In the genomic region with DNA sequence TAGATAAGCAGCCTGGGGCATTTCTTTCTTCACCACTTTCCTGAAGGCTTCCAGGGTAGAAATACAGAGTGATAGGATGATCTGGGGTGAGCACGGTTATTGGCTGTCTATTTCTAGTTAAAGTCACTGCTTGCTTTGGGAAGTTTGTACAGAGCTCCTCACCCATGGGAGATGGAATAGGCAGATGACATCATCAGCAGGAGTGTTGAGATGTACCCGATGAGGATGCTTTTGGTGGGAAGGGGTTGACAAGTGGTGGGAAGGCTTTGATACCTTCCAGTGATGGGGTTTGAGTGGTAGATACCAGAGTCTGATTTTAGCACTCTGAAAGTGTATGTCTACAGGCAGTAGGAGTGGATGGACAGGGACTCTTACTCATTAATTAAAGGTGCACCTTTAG, we compare ENCODE assay signal across 23 cellular contexts.
DNase-seq lines count a peak whose midpoint lies in the region; ATAC-seq, FAIRE-seq and TF ChIP-seq lines count a peak whose summit lies in the region.
"Had no signal": no experiment of that assay in that cellular context is flagged by ENCODE, and none has a peak within 500 bp of the region (broad histone marks: within the 10 kb centered on the region; RNA-seq: fewer than 3 reads in every experiment).

No MANE protein-coding gene starts in this region.

- no peak overlapping the region for H4K8ac ChIP-seq in H1 (ENCODE audit: extremely low read depth, insufficient read depth, low read length)

- H3K36me3 ChIP-seq in HepG2 (replicated peaks in 1 of 2; ENCODE audit: control insufficient read depth in 1 of 2, insufficient read depth in 2 of 2, low read length in 2 of 2) (no peaks in the 10 kb centered on the region), right lobe of liver (no peaks in the 10 kb centered on the region), H1 (ENCODE audit: control insufficient read depth in 2 of 4, insufficient read depth in 4 of 4, low read length in 3 of 4) (no peaks in the 10 kb centered on the region), keratinocyte (ENCODE audit: control insufficient read depth in 2 of 2, extremely low read depth in 1 of 2, insufficient read depth in 2 of 2, low read length in 2 of 2) (no peaks in the 10 kb centered on the region), MM.1S (replicated peaks; ENCODE audit: insufficient read depth, low read length) (no peaks in the 10 kb centered on the region)
- H3K36me3 ChIP-seq: BE2C; BLaER1 treated with 17β-estradiol and CSF1 and Interleukin-3, amounts not matched to agents 10 nM and 100 nM had no signal

- no peaks in the 10 kb centered on the region for H3K23me2 ChIP-seq in H1 (ENCODE audit: low read depth, low read length)

- H2BK20ac ChIP-seq in H1 (ENCODE audit: low read length) = no peak overlapping the region

- H3F3A ChIP-seq in MM.1S (ENCODE audit: insufficient read depth, low read length) = no peaks in the 10 kb centered on the region

- no peaks in the 10 kb centered on the region for H3K79me1 ChIP-seq in H1 (ENCODE audit: low read depth, low read length)

- H3K36me3 Mint-ChIP-seq in activated T-helper 2 cell treated with anti-CD3 and anti-CD28 coated beads, Interferon-gamma antibody, Interleukin-2, Interleukin-4, amounts not matched to agents 10 μg/mL and 5 μg/mL and 100 μg/mL, durations not matched to agents 14 hours and 24 hours and 36 hours (ENCODE audit: low read depth) = no peaks in the 10 kb centered on the region
- H3K36me3 Mint-ChIP-seq: CD14-positive monocyte; CD8-positive, alpha-beta memory T cell had no signal

- no peak for TF ChIP-seq RAD21 in HepG2 (CRISPR knock-in tag; IDR thresholded peaks at IDR 0.05)
- no peak for TF ChIP-seq RAD21 in H1 (IDR thresholded peaks at IDR 0.05 in 1 of 2, conservative IDR thresholded peaks at IDR 0.05 in 1 of 2; ENCODE audit: low read depth in 2 of 2, low read length in 2 of 2)

- no peak overlapping the region for H3K27ac Mint-ChIP-seq in activated T-helper 2 cell treated with anti-CD3 and anti-CD28 coated beads, Interferon-gamma antibody, Interleukin-2, Interleukin-4, amounts not matched to agents 10 μg/mL and 5 μg/mL and 100 μg/mL, durations not matched to agents 14 hours and 24 hours and 36 hours
- H3K27ac Mint-ChIP-seq: CD14-positive monocyte; CD4-positive, alpha-beta T cell had no signal

- no peak overlapping the region for H3K4me2 ChIP-seq in HepG2 (ENCODE audit: low read depth, low read length)
- no peak overlapping the region for H3K4me2 ChIP-seq in H1 (ENCODE audit: insufficient read depth in 1 of 2, low read depth in 2 of 2, low read length in 2 of 2)
- H3K4me2 ChIP-seq in keratinocyte (ENCODE audit: control insufficient read depth, extremely low read depth, insufficient read depth, low read depth, low read length) = peak overlapping the region; percentile 36
- no peak overlapping the region for H3K4me2 ChIP-seq in MM.1S (ENCODE audit: low read depth, low read length)
- H3K4me2 ChIP-seq: A549; BLaER1 treated with 17β-estradiol and CSF1 and Interleukin-3, amounts not matched to agents 10 nM and 100 nM had no signal

- H3K4me1 ChIP-seq in HepG2 (ENCODE audit: insufficient read depth, low read length) = no peaks in the 10 kb centered on the region
- H3K4me1 ChIP-seq in right lobe of liver = no peaks in the 10 kb centered on the region
- peaks cover 0 to 3% (median 0%) of the 10 kb centered on the region in 4 experiments; a peak in 1 of 7 replicates for H3K4me1 ChIP-seq in H1 (replicated peaks in 1 of 4; ENCODE audit: control insufficient read depth in 3 of 4, insufficient read depth in 4 of 4, low read length in 3 of 4)
- peaks cover 44% of the 10 kb centered on the region for H3K4me1 ChIP-seq in keratinocyte (ENCODE audit: control insufficient read depth, extremely low read depth, insufficient read depth, low read length)
- no peaks in the 10 kb centered on the region for H3K4me1 ChIP-seq in MM.1S (ENCODE audit: low read length)
- H3K4me1 ChIP-seq: A549; BE2C; BLaER1 treated with 17β-estradiol and CSF1 and Interleukin-3, amounts not matched to agents 10 nM and 100 nM had no signal

- H3K79me2 ChIP-seq in HepG2 (ENCODE audit: insufficient read depth, low read length) (no peaks in the 10 kb centered on the region), H1 (ENCODE audit: control insufficient read depth in 1 of 2, insufficient read depth in 2 of 2, low read length in 2 of 2) (no peaks in the 10 kb centered on the region), keratinocyte (ENCODE audit: control insufficient read depth, insufficient read depth, low read length) (no peaks in the 10 kb centered on the region), MM.1S (ENCODE audit: low read length) (no peaks in the 10 kb centered on the region)

- H3K27me3 ChIP-seq in HepG2 (ENCODE audit: control insufficient read depth in 1 of 2, insufficient read depth in 2 of 2, low read length in 2 of 2) = no peaks in the 10 kb centered on the region; a peak in 1 of 5 replicates
- H3K27me3 ChIP-seq in right lobe of liver = no peaks in the 10 kb centered on the region
- no peaks in the 10 kb centered on the region for H3K27me3 ChIP-seq in H1 (replicated peaks in 1 of 4; ENCODE audit: control insufficient read depth in 3 of 4, extremely low read depth in 1 of 4, insufficient read depth in 3 of 4, low read length in 3 of 4)
- no peaks in the 10 kb centered on the region for H3K27me3 ChIP-seq in keratinocyte (ENCODE audit: control insufficient read depth, extremely low read depth, insufficient read depth, low read length)
- no peaks in the 10 kb centered on the region for H3K27me3 ChIP-seq in MM.1S (replicated peaks; ENCODE audit: insufficient read depth, low read length)
- H3K27me3 ChIP-seq: BE2C; BLaER1 treated with 17β-estradiol and CSF1 and Interleukin-3, amounts not matched to agents 10 nM and 100 nM had no signal

- no peaks in the 10 kb centered on the region for H3K9me2 ChIP-seq in MM.1S (replicated peaks; ENCODE audit: insufficient read depth, low read length)

- no peak overlapping the region for H3K18ac ChIP-seq in H1 (ENCODE audit: extremely low read depth, low read length)

- no peak overlapping the region for H4K91ac ChIP-seq in H1 (replicated peaks; ENCODE audit: insufficient read length, low read length)

- no peak overlapping the region for H2AFZ ChIP-seq in HepG2 (ENCODE audit: low read length)
- H2AFZ ChIP-seq in H1 (ENCODE audit: low read length) = 0 out of 2 replicates have a peak overlapping the region, but pooled peaks have one; percentile 16
- H2AFZ ChIP-seq in keratinocyte (ENCODE audit: control insufficient read depth, low read length) = peak overlapping the region; percentile 57
- no peak overlapping the region for H2AFZ ChIP-seq in MM.1S (ENCODE audit: low read length)

- no peak overlapping the region for H3K23ac ChIP-seq in H1 (ENCODE audit: insufficient read length)

- H2BK15ac ChIP-seq in H1 (ENCODE audit: low read length) = no peak overlapping the region

- H4K20me1 ChIP-seq in HepG2 (ENCODE audit: insufficient read depth, low read length) = no peaks in the 10 kb centered on the region
- no peaks in the 10 kb centered on the region for H4K20me1 ChIP-seq in H1 (replicated peaks in 1 of 2; ENCODE audit: control insufficient read depth in 1 of 2, insufficient read depth in 2 of 2, low read length in 2 of 2)
- no peaks in the 10 kb centered on the region for H4K20me1 ChIP-seq in keratinocyte (ENCODE audit: control insufficient read depth, extremely low read depth, insufficient read depth, low read length)
- H4K20me1 ChIP-seq in MM.1S (ENCODE audit: insufficient read depth, low read length) = no peaks in the 10 kb centered on the region
- H4K20me1 ChIP-seq: BLaER1 treated with 17β-estradiol and CSF1 and Interleukin-3, amounts not matched to agents 10 nM and 100 nM had no signal

- H4K5ac ChIP-seq in H1 (ENCODE audit: insufficient read length, low read depth, low read length) = no peak overlapping the region

- H3K4ac ChIP-seq in H1 (replicated peaks; ENCODE audit: insufficient read length, low read depth, low read length) = no peak overlapping the region

- H3K9me3 ChIP-seq in HepG2 (ENCODE audit: low read length) = no peaks in the 10 kb centered on the region
- no peaks in the 10 kb centered on the region for H3K9me3 ChIP-seq in right lobe of liver
- H3K9me3 ChIP-seq in H1 (ENCODE audit: insufficient read depth in 2 of 2, low read depth in 1 of 2, low read length in 1 of 2) = no peaks in the 10 kb centered on the region
- no peaks in the 10 kb centered on the region for H3K9me3 ChIP-seq in keratinocyte (ENCODE audit: control insufficient read depth, low read depth, low read length)
- H3K9me3 ChIP-seq in MM.1S (replicated peaks; ENCODE audit: insufficient read depth, low read length) = no peaks in the 10 kb centered on the region
- H3K9me3 ChIP-seq: A549; BE2C; BLaER1 treated with 17β-estradiol and CSF1 and Interleukin-3, amounts not matched to agents 10 nM and 100 nM had no signal

- H3K56ac ChIP-seq in H1 (replicated peaks; ENCODE audit: insufficient read length, low read depth, low read length) = no peak overlapping the region

- no peak overlapping the region for H2BK12ac ChIP-seq in H1 (ENCODE audit: low read depth, low read length)

- H2BK120ac ChIP-seq in H1 (replicated peaks; ENCODE audit: low read depth, low read length) = no peak overlapping the region

- no TSS peak for BruUV-seq in HepG2 (replicated peaks; lab: Mats Ljungman, UMichigan)

- peaks cover 4% of the 10 kb centered on the region for H3K9me3 Mint-ChIP-seq in activated T-helper 2 cell treated with anti-CD3 and anti-CD28 coated beads, Interferon-gamma antibody, Interleukin-2, Interleukin-4, amounts not matched to agents 10 μg/mL and 5 μg/mL and 100 μg/mL, durations not matched to agents 14 hours and 24 hours and 36 hours
- H3K9me3 Mint-ChIP-seq: CD4-positive, alpha-beta T cell had no signal

- H3K9ac ChIP-seq in HepG2 (ENCODE audit: insufficient read depth, low read depth, low read length) (no peak overlapping the region), H1 (replicated peaks in 1 of 4; ENCODE audit: extremely low read depth in 1 of 4, low read depth in 3 of 4, low read length in 3 of 4) (no peak overlapping the region), keratinocyte (ENCODE audit: control insufficient read depth, extremely low read depth, insufficient read depth, low read length) (no peak overlapping the region), MM.1S (ENCODE audit: low read length) (no peak overlapping the region)
- H3K9ac ChIP-seq: BLaER1 treated with 17β-estradiol and CSF1 and Interleukin-3, amounts not matched to agents 10 nM and 100 nM had no signal

- H3K4me3 Mint-ChIP-seq in activated T-helper 2 cell treated with anti-CD3 and anti-CD28 coated beads, Interferon-gamma antibody, Interleukin-2, Interleukin-4, amounts not matched to agents 10 μg/mL and 5 μg/mL and 100 μg/mL, durations not matched to agents 14 hours and 24 hours and 36 hours (ENCODE audit: low read depth) = no peak overlapping the region
- H3K4me3 Mint-ChIP-seq: CD14-positive monocyte; CD4-positive, alpha-beta T cell; CD8-positive, alpha-beta memory T cell had no signal

- no peaks in the 10 kb centered on the region for H3K9me1 ChIP-seq in keratinocyte (ENCODE audit: control insufficient read depth, extremely low read depth, insufficient read depth, low read length)

- FAIRE-seq in HepG2 (lab: Jason Lieb, UNC) (no peak), H1 (lab: Jason Lieb, UNC) (no peak), keratinocyte (lab: Jason Lieb, UNC) (no peak)
- FAIRE-seq: A549, GM12891, GM18507 had no signal

- no peak overlapping the region for H2AK5ac ChIP-seq in H1 (ENCODE audit: low read depth, low read length)

- H3K4me3 ChIP-seq in HepG2 (replicated peaks in 1 of 3; ENCODE audit: insufficient read depth in 1 of 3, low read depth in 2 of 3, low read length in 3 of 3) (no peak overlapping the region), right lobe of liver (no peak overlapping the region), H1 (ENCODE audit: extremely low read depth in 1 of 4, insufficient read depth in 2 of 4, low read depth in 3 of 4, low read length in 4 of 4) (no peak overlapping the region), keratinocyte (ENCODE audit: control insufficient read depth in 2 of 3, extremely low read depth in 1 of 3, insufficient read depth in 2 of 3, low read depth in 1 of 3, low read length in 3 of 3) (no peak overlapping the region), MM.1S (ENCODE audit: low read length) (no peak overlapping the region)
- H3K4me3 ChIP-seq: A549; BLaER1 treated with 17β-estradiol and CSF1 and Interleukin-3, amounts not matched to agents 10 nM and 100 nM had no signal

- H3K14ac ChIP-seq in H1 (ENCODE audit: insufficient read length) = no peak overlapping the region

- POLR2A ChIA-PET in HepG2 (lab: Yijun Ruan, JAX) = no interaction called here
- POLR2A ChIA-PET in H1 (lab: Charles Lee; ENCODE audit: partially characterized antibody) = no interaction called here

- CTCF ChIA-PET in HepG2 (lab: Yijun Ruan, JAX; ENCODE audit: low intra/inter-chr PET ratio, low total read pairs) (no interaction called here), H1 (lab: Charles Lee; ENCODE audit: partially characterized antibody) (interaction anchor here (1.0 to 1.1 kb wide), 2 partner anchors 98 to 665 kb away, joined by 3 to 4 read pairs; no protein-coding TSS in a partner anchor)

- in situ Hi-C loops in HepG2 (cut with HindIII; ENCODE audit: extremely low pct_ligation_motif_present, low pct_unique_long_range_greater_than_20kb) = no loop called here

- dilution Hi-C loops in keratinocyte (cut with MboI; ENCODE audit: extremely low pct_ligation_motif_present, low sequenced_read_pairs) = no loop called here

- 0% methylated on average over 2 of the region's 2 CpGs for WGBS in HepG2 (ENCODE audit: low lambda C conversion rate)
- 54% methylated on average over 2 of the region's 2 CpGs for WGBS in right lobe of liver (ENCODE audit: insufficient coverage, low coverage, low lambda C conversion rate, missing lambda C conversion rate)
- 91% methylated on average over 2 of the region's 2 CpGs; no CpG with 5 or more reads in 1 of the 2 experiments for WGBS in H1 (ENCODE audit: extremely low coverage in 1 of 2, insufficient coverage in 1 of 2, insufficient read length in 1 of 2, insufficient replicate concordance in 2 of 2, low coverage in 1 of 2, low lambda C conversion rate in 2 of 2, missing lambda C conversion rate in 1 of 2), 2 experiments

- no peak for DNase-seq in HepG2 (ENCODE audit: low spot score)
- no peak for DNase-seq in right lobe of liver
- no peak for DNase-seq in H1 (ENCODE audit: low read depth in 1 of 2, low spot score in 2 of 2)
- DNase-seq in keratinocyte (ENCODE audit: low read depth, low spot score) = no peak
- DNase-seq in activated T-helper 2 cell treated with anti-CD3 and anti-CD28 coated beads, Interferon-gamma antibody, Interleukin-2, Interleukin-4, amounts not matched to agents 10 μg/mL and 5 μg/mL and 100 μg/mL, durations not matched to agents 14 hours and 24 hours and 36 hours (ENCODE audit: low spot score) = no peak
- DNase-seq in MM.1S = no peak
- DNase-seq: 8988T; ACHN; AML-193; BE2C; CD4-positive, alpha-beta T cell; CD8-positive, alpha-beta memory T cell; DMS 273 treated with DMSO at 0.1 percent for 48 hours; DMS79 treated with DMSO at 0.1 percent for 48 hours; GF-D8; GOT3; HCEC 1CT had no signal

- TF ChIP-seq EP300 in HepG2 (IDR thresholded peaks at IDR 0.05; ENCODE audit: low read depth in 2 of 2, low read length in 2 of 2) = no peak
- TF ChIP-seq EP300 in HepG2 (CRISPR knock-in tag; IDR thresholded peaks at IDR 0.05; ENCODE audit: borderline replicate concordance) = no peak
- TF ChIP-seq EP300 in H1 (IDR thresholded peaks at IDR 0.05; ENCODE audit: borderline replicate concordance in 1 of 2, low read depth in 2 of 2, low read length in 2 of 2) = no peak

- TF ChIP-seq CTCF in HepG2 (CRISPR knock-in tag; IDR thresholded peaks at IDR 0.05) (no peak), right lobe of liver (IDR thresholded peaks at IDR 0.05) (no peak), H1 (IDR thresholded peaks at IDR 0.05; ENCODE audit: control extremely low read depth in 1 of 3, insufficient read depth in 1 of 3, low read depth in 1 of 3, low read length in 3 of 3) (no peak), keratinocyte (optimal IDR thresholded peaks at IDR 0.05 in 1 of 3, IDR thresholded peaks at IDR 0.05 in 1 of 3, conservative IDR thresholded peaks at IDR 0.05 in 1 of 3; ENCODE audit: extremely low read depth in 1 of 3, insufficient read depth in 2 of 3, low read length in 3 of 3) (no peak), MM.1S (IDR thresholded peaks at IDR 0.05; ENCODE audit: low read length) (no peak)

- no peaks in the 10 kb centered on the region for H3K4me1 Mint-ChIP-seq in activated T-helper 2 cell treated with anti-CD3 and anti-CD28 coated beads, Interferon-gamma antibody, Interleukin-2, Interleukin-4, amounts not matched to agents 10 μg/mL and 5 μg/mL and 100 μg/mL, durations not matched to agents 14 hours and 24 hours and 36 hours (ENCODE audit: low read depth)
- H3K4me1 Mint-ChIP-seq: CD14-positive monocyte; CD8-positive, alpha-beta memory T cell had no signal

- no peak overlapping the region for H2BK5ac ChIP-seq in H1 (ENCODE audit: low read depth, low read length)

- no peaks in the 10 kb centered on the region for H3K27me3 Mint-ChIP-seq in activated T-helper 2 cell treated with anti-CD3 and anti-CD28 coated beads, Interferon-gamma antibody, Interleukin-2, Interleukin-4, amounts not matched to agents 10 μg/mL and 5 μg/mL and 100 μg/mL, durations not matched to agents 14 hours and 24 hours and 36 hours (ENCODE audit: low read depth)
- H3K27me3 Mint-ChIP-seq: CD4-positive, alpha-beta T cell; CD8-positive, alpha-beta memory T cell had no signal

- H3K27ac ChIP-seq in HepG2 (ENCODE audit: extremely low read length, insufficient read depth, low read length) (no peak overlapping the region), right lobe of liver (no peak overlapping the region), H1 (ENCODE audit: low read depth, low read length) (no peak overlapping the region), keratinocyte (ENCODE audit: control insufficient read depth, insufficient read depth, low read length) (peak overlapping the region; percentile 74), MM.1S (ENCODE audit: low read length) (no peak overlapping the region)
- H3K27ac ChIP-seq: A549; BLaER1 treated with 17β-estradiol and CSF1 and Interleukin-3, amounts not matched to agents 10 nM and 100 nM had no signal

- intact Hi-C loops in HepG2 (cut with micrococcal nuclease; ENCODE audit: unreplicated experiment) = no loop called here
- intact Hi-C loops in right lobe of liver (cut with DNase I) = no loop called here
- intact Hi-C loops in activated T-helper 2 cell treated with anti-CD3 and anti-CD28 coated beads, Interferon-gamma antibody, Interleukin-2, Interleukin-4, amounts not matched to agents 10 μg/mL and 5 μg/mL and 100 μg/mL, durations not matched to agents 14 hours and 24 hours and 36 hours (cut with micrococcal nuclease) = no loop called here

- ATAC-seq in HepG2 (no peak), right lobe of liver (no peak), HG03045 (IDR thresholded peaks at IDR 0.05; ENCODE audit: unreplicated experiment) (no peak)
- ATAC-seq: A549 had no signal

- no peak for TF ChIP-seq POLR2A in HepG2 (IDR thresholded peaks at IDR 0.05; ENCODE audit: insufficient read depth in 1 of 2, low read depth in 2 of 2, low read length in 2 of 2)
- TF ChIP-seq POLR2A in right lobe of liver (IDR thresholded peaks at IDR 0.05) = no peak
- TF ChIP-seq POLR2A in H1 (IDR thresholded peaks at IDR 0.05; ENCODE audit: control extremely low read depth in 1 of 2, low read depth in 2 of 2, low read length in 2 of 2) = no peak

Comparison
In these comparisons a context has a peak if more than half of its experiments do, and no peak if none do; other contexts are left out.
1. H2AFZ ChIP-seq: peak in H1 (single experiment) and keratinocyte (single experiment); none in HepG2 (single experiment) and MM.1S (single experiment).